2 cellular contexts compared by ENCODE assay signal in the genomic region with DNA sequence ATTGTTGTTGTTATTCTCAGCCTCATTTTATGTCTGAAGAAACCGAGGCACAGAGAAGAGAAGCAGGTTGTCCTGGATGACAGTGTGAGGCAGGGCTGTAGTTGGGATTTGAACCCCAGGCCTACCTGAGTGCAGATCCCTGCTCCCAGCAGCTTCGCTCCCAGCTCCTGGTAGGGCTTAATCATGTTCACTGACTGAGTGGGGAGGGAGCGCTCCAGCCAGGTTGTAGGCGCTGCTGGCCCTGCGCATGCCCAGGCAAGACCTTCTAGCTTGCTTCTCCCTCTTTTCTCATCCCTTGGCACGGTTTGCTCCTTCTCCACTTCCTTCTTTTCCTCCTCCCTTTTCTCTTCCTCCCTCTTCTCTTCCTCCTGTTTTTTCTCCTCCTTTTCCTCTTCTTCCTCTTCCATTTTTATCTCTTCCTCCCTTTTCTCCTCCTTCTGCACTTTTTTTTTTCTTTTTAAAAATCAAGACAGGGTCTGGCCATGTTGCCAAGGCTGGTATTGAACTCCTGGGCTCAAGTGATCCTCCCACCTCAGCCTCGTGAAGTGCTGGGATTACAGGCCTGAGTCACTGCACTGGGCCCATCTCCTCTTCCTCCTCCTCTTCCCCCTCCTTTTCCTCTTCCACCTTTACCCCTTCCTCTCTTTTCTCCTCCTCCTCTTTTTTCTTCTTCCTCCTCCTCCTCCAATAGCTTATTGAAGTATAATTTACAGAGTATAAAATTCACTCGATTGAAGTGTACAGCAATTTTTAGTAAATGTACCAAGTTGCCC.
TF ChIP-seq lines count a peak whose summit lies in the region.

No MANE protein-coding gene starts in this region.

TF ChIP-seq in WTC11, 78 proteins besides CTCF, POLR2A, EP300 and RAD21 (continues in another document):
- TF ChIP-seq GABPB1 (CRISPR knock-in tag; IDR thresholded peaks at IDR 0.05) (no peak), ZBTB43 (CRISPR knock-in tag; IDR thresholded peaks at IDR 0.05) (no peak), ZBTB21 (CRISPR knock-in tag; IDR thresholded peaks at IDR 0.05; ENCODE audit: borderline replicate concordance) (no peak), ZNF232 (CRISPR knock-in tag; IDR thresholded peaks at IDR 0.05) (no peak), E2F1 (CRISPR knock-in tag; IDR thresholded peaks at IDR 0.05) (no peak), SMAD3 (CRISPR knock-in tag; IDR thresholded peaks at IDR 0.05; ENCODE audit: borderline replicate concordance) (no peak), CBFB (CRISPR knock-in tag; IDR thresholded peaks at IDR 0.05; ENCODE audit: low read depth) (no peak), MXD4 (CRISPR knock-in tag; IDR thresholded peaks at IDR 0.05; ENCODE audit: borderline replicate concordance) (no peak), ARID4B (CRISPR knock-in tag; IDR thresholded peaks at IDR 0.05; ENCODE audit: borderline replicate concordance) (no peak), SMAD4 (CRISPR knock-in tag; IDR thresholded peaks at IDR 0.05) (no peak), MYBL2 (CRISPR knock-in tag; IDR thresholded peaks at IDR 0.05) (no peak), PREB (CRISPR knock-in tag; IDR thresholded peaks at IDR 0.05; ENCODE audit: borderline replicate concordance) (no peak), ZNF219 (CRISPR knock-in tag; IDR thresholded peaks at IDR 0.05; ENCODE audit: borderline replicate concordance) (no peak)
- TF ChIP-seq, protein P1, sequence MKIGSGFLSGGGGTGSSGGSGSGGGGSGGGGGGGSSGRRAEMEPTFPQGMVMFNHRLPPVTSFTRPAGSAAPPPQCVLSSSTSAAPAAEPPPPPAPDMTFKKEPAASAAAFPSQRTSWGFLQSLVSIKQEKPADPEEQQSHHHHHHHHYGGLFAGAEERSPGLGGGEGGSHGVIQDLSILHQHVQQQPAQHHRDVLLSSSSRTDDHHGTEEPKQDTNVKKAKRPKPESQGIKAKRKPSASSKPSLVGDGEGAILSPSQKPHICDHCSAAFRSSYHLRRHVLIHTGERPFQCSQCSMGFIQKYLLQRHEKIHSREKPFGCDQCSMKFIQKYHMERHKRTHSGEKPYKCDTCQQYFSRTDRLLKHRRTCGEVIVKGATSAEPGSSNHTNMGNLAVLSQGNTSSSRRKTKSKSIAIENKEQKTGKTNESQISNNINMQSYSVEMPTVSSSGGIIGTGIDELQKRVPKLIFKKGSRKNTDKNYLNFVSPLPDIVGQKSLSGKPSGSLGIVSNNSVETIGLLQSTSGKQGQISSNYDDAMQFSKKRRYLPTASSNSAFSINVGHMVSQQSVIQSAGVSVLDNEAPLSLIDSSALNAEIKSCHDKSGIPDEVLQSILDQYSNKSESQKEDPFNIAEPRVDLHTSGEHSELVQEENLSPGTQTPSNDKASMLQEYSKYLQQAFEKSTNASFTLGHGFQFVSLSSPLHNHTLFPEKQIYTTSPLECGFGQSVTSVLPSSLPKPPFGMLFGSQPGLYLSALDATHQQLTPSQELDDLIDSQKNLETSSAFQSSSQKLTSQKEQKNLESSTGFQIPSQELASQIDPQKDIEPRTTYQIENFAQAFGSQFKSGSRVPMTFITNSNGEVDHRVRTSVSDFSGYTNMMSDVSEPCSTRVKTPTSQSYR (CRISPR knock-in tag; IDR thresholded peaks at IDR 0.05) = no peak

TF ChIP-seq in H1, 55 proteins besides CTCF, POLR2A, EP300 and RAD21:
- TF ChIP-seq HDAC6 (IDR thresholded peaks at IDR 0.05; ENCODE audit: low read depth, low read length) (no peak), SP2 (IDR thresholded peaks at IDR 0.05; ENCODE audit: low read length) (no peak), KDM1A (IDR thresholded peaks at IDR 0.05; ENCODE audit: borderline replicate concordance, low read length) (no peak), NRF1 (IDR thresholded peaks at IDR 0.05; ENCODE audit: low read depth, low read length) (no peak), JUN (IDR thresholded peaks at IDR 0.05; ENCODE audit: low read depth, low read length) (no peak), TAF1 (IDR thresholded peaks at IDR 0.05; ENCODE audit: low read depth, low read length) (no peak), BCL11A (IDR thresholded peaks at IDR 0.05; ENCODE audit: low read depth in 2 of 2, low read length in 2 of 2) (no peak), TBP (IDR thresholded peaks at IDR 0.05; ENCODE audit: low read depth, low read length) (no peak), SAP30 (IDR thresholded peaks at IDR 0.05; ENCODE audit: insufficient read depth, insufficient replicate concordance, low read length) (no peak), CBX8 (IDR thresholded peaks at IDR 0.05; ENCODE audit: borderline replicate concordance, low read depth, low read length) (no peak), CHD2 (IDR thresholded peaks at IDR 0.05; ENCODE audit: low read length) (no peak), TCF12 (IDR thresholded peaks at IDR 0.05; ENCODE audit: low read depth, low read length) (no peak)
- TF ChIP-seq, protein P2, sequence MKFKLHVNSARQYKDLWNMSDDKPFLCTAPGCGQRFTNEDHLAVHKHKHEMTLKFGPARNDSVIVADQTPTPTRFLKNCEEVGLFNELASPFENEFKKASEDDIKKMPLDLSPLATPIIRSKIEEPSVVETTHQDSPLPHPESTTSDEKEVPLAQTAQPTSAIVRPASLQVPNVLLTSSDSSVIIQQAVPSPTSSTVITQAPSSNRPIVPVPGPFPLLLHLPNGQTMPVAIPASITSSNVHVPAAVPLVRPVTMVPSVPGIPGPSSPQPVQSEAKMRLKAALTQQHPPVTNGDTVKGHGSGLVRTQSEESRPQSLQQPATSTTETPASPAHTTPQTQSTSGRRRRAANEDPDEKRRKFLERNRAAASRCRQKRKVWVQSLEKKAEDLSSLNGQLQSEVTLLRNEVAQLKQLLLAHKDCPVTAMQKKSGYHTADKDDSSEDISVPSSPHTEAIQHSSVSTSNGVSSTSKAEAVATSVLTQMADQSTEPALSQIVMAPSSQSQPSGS (IDR thresholded peaks at IDR 0.05; ENCODE audit: low read length) = no peak
- TF ChIP-seq, protein P3, sequence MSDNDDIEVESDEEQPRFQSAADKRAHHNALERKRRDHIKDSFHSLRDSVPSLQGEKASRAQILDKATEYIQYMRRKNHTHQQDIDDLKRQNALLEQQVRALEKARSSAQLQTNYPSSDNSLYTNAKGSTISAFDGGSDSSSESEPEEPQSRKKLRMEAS (IDR thresholded peaks at IDR 0.05) = no peak
